Comparison of ENCODE assay signal across 1 cellular context in genomic region chr16:88387941-88388627, GRCh38.
TF ChIP-seq lines count a peak whose summit lies in the region.

No MANE protein-coding gene starts in this region.

TF ChIP-seq in HepG2, 621 proteins besides CTCF, POLR2A, EP300 and RAD21 (continued from another document):
- TF ChIP-seq NR2F1 (CRISPR knock-in tag; IDR thresholded peaks at IDR 0.05) (no peak), ZFP62 (CRISPR knock-in tag; IDR thresholded peaks at IDR 0.05) (no peak), ZBTB25 (CRISPR knock-in tag; IDR thresholded peaks at IDR 0.05) (no peak), ZNF703 (CRISPR knock-in tag; IDR thresholded peaks at IDR 0.05; ENCODE audit: borderline replicate concordance) (no peak), ATF5 (CRISPR knock-in tag; IDR thresholded peaks at IDR 0.05; ENCODE audit: low read depth) (no peak), HNF4A (CRISPR knock-in tag; IDR thresholded peaks at IDR 0.05) (no peak), RCOR2 (CRISPR knock-in tag; IDR thresholded peaks at IDR 0.05) (no peak), XBP1 (CRISPR knock-in tag; IDR thresholded peaks at IDR 0.05) (no peak), RXRA (CRISPR knock-in tag; IDR thresholded peaks at IDR 0.05) (peak; percentile 14; the same call in 1 of the 2 replicates), HNRNPK (IDR thresholded peaks at IDR 0.05; ENCODE audit: low read depth, low read length, poor library complexity, severe bottlenecking) (no peak), TEAD3 (CRISPR knock-in tag; optimal IDR thresholded peaks at IDR 0.05; ENCODE audit: borderline replicate concordance) (peak; percentile 95), ZNF780A (CRISPR knock-in tag; IDR thresholded peaks at IDR 0.05) (no peak), ZNF75D (CRISPR knock-in tag; IDR thresholded peaks at IDR 0.05; ENCODE audit: borderline replicate concordance) (no peak), ZNF782 (CRISPR knock-in tag; IDR thresholded peaks at IDR 0.05; ENCODE audit: borderline replicate concordance) (0 out of 2 replicates have a peak, but pooled peaks have one; percentile 41), PLSCR1 (CRISPR knock-in tag; IDR thresholded peaks at IDR 0.05; ENCODE audit: borderline replicate concordance) (no peak), ZNF17 (CRISPR knock-in tag; IDR thresholded peaks at IDR 0.05) (no peak), DNMT3B (CRISPR knock-in tag; conservative IDR thresholded peaks at IDR 0.05) (no peak), BRF2 (CRISPR knock-in tag; IDR thresholded peaks at IDR 0.05) (no peak), PHF20 (CRISPR knock-in tag; IDR thresholded peaks at IDR 0.05) (no peak), ZNF256 (CRISPR knock-in tag; conservative IDR thresholded peaks at IDR 0.05) (no peak), ZBTB21 (CRISPR knock-in tag; IDR thresholded peaks at IDR 0.05) (no peak), FOXA1 (IDR thresholded peaks at IDR 0.05) (no peak), FOXA1 (CRISPR knock-in tag; IDR thresholded peaks at IDR 0.05) (peak; percentile 78), ZNF280D (CRISPR knock-in tag; IDR thresholded peaks at IDR 0.05) (no peak), HNRNPLL (IDR thresholded peaks at IDR 0.05; ENCODE audit: low read depth, low read length, poor library complexity, severe bottlenecking) (peak; percentile 34), ARID3A (IDR thresholded peaks at IDR 0.05; ENCODE audit: low read depth, low read length) (no peak), NR2F6 (IDR thresholded peaks at IDR 0.05) (no peak), NR2F6 (CRISPR knock-in tag; IDR thresholded peaks at IDR 0.05) (no peak), ZNF687 (CRISPR knock-in tag; IDR thresholded peaks at IDR 0.05) (peak; percentile 42), MTF2 (CRISPR knock-in tag; IDR thresholded peaks at IDR 0.05; ENCODE audit: borderline replicate concordance) (0 out of 2 replicates have a peak, but pooled peaks have one; percentile 25), SIN3B (IDR thresholded peaks at IDR 0.05; ENCODE audit: low read length) (no peak), ASH2L (IDR thresholded peaks at IDR 0.05; ENCODE audit: insufficient read length, low read depth, low read length) (no peak), PAWR (CRISPR knock-in tag; IDR thresholded peaks at IDR 0.05; ENCODE audit: borderline replicate concordance) (0 out of 2 replicates have a peak, but pooled peaks have one; percentile 49), PAF1 (CRISPR knock-in tag; IDR thresholded peaks at IDR 0.05) (no peak), MIER3 (CRISPR knock-in tag; IDR thresholded peaks at IDR 0.05; ENCODE audit: borderline replicate concordance) (no peak), PITX1 (CRISPR knock-in tag; IDR thresholded peaks at IDR 0.05) (0 out of 2 replicates have a peak, but pooled peaks have one; percentile 14), ZNF274 (CRISPR knock-in tag; IDR thresholded peaks at IDR 0.05) (0 out of 2 replicates have a peak, but pooled peaks have one; percentile 22), SAP130 (CRISPR knock-in tag; IDR thresholded peaks at IDR 0.05; ENCODE audit: low read depth) (peak; percentile 39; the same call in 1 of the 2 replicates), FOXA3 (CRISPR knock-in tag; IDR thresholded peaks at IDR 0.05) (peak; percentile 40; the same call in 1 of the 2 replicates), GABPA (IDR thresholded peaks at IDR 0.05; ENCODE audit: low read depth, low read length) (no peak), GABPA (CRISPR knock-in tag; IDR thresholded peaks at IDR 0.05; ENCODE audit: low read depth) (no peak)
